In the genomic region with DNA sequence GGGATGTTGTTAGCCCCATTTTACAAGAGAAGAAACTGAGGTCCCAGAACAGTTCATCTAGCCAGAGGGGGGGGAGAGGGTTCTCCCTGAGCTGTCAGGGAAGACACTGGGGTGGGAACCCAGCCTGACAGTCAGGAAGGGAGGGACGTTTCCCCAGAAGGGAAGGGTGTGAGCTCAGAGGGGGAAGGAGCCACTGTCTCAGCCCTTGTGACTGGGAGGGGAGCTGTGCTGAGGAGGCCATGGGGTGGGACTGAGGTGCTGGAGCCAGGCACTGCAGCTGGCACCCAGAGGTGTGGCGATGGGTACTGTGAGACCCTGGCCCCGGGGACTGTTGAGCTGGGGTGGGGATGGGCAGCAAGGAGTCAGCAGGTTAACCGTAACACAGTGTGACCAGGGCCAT, we compare ENCODE assay signal across 14 cellular contexts.
"Had no signal": no experiment of that assay in that cellular context is flagged by ENCODE, and none has a peak within 500 bp of the region (broad histone marks: within the 10 kb centered on the region; RNA-seq: fewer than 3 reads in every experiment).

No MANE protein-coding gene starts in this region.

- H3K27ac Mint-ChIP-seq: activated CD4-positive, alpha-beta memory T cell treated with anti-CD3 and anti-CD28 coated beads for 36 hours; natural killer cell treated with Interleukin-12 subunit alpha and Interleukin-12 subunit beta and Interleukin-15 and Interleukin-18, amount 100 ng/mL, for 72 hours had no signal

- H3K4me3 Mint-ChIP-seq: activated CD4-positive, alpha-beta memory T cell treated with anti-CD3 and anti-CD28 coated beads for 36 hours; effector memory CD8-positive, alpha-beta T cell; natural killer cell treated with Interleukin-12 subunit alpha and Interleukin-12 subunit beta and Interleukin-15 and Interleukin-18, amount 100 ng/mL, for 72 hours had no signal

- H3K4me3 ChIP-seq: hepatocyte, ovary, suprapubic skin had no signal

- DNase-seq: activated CD4-positive, alpha-beta memory T cell treated with anti-CD3 and anti-CD28 coated beads for 36 hours; activated naive CD4-positive, alpha-beta T cell; central memory CD4-positive, alpha-beta T cell; cortex of kidney; effector memory CD8-positive, alpha-beta T cell; erythroblast; kidney glomerular epithelial cell; ovary; stimulated activated CD4-positive, alpha-beta T cell treated with anti-CD3 and anti-CD28 coated beads, Interleukin-2, amount 100 ng/mL, for 48 hours; stimulated activated naive CD8-positive, alpha-beta T cell treated with anti-CD3 and anti-CD28 coated beads, Interleukin-15, Interleukin-2, amounts not matched to agents 100 U/mL and 50 U/mL, for 24 hours had no signal

- H3K27ac ChIP-seq: hepatocyte, ovary, suprapubic skin, VCaP had no signal

- H3K4me2 ChIP-seq: hepatocyte had no signal

- H3K9me3 Mint-ChIP-seq: activated CD4-positive, alpha-beta memory T cell treated with anti-CD3 and anti-CD28 coated beads for 36 hours; effector memory CD8-positive, alpha-beta T cell; natural killer cell treated with Interleukin-12 subunit alpha and Interleukin-12 subunit beta and Interleukin-15 and Interleukin-18, amount 100 ng/mL, for 72 hours had no signal

- H3K27me3 ChIP-seq: hepatocyte, ovary, suprapubic skin had no signal

- ATAC-seq: effector memory CD8-positive, alpha-beta T cell; stimulated activated naive CD8-positive, alpha-beta T cell treated with anti-CD3 and anti-CD28 coated beads, Interleukin-15, Interleukin-2, amounts not matched to agents 100 U/mL and 50 U/mL, for 24 hours had no signal

- H3K27me3 Mint-ChIP-seq: activated CD4-positive, alpha-beta memory T cell treated with anti-CD3 and anti-CD28 coated beads for 36 hours had no signal

- H3K9me3 ChIP-seq: ovary, suprapubic skin had no signal

- H3K36me3 Mint-ChIP-seq: activated CD4-positive, alpha-beta memory T cell treated with anti-CD3 and anti-CD28 coated beads for 36 hours; natural killer cell treated with Interleukin-12 subunit alpha and Interleukin-12 subunit beta and Interleukin-15 and Interleukin-18, amount 100 ng/mL, for 72 hours had no signal

- H3K36me3 ChIP-seq: ovary, suprapubic skin had no signal
